1 cellular context compared by ENCODE assay signal in genomic region chr14:53037016-53037415, GRCh38.
TF ChIP-seq lines count a peak whose summit lies in the region.

No MANE protein-coding gene starts in this region.

TF ChIP-seq in GM12878, 131 proteins besides CTCF, POLR2A, EP300 and RAD21 (continued from another document):
- TF ChIP-seq CUX1 (IDR thresholded peaks at IDR 0.05; ENCODE audit: insufficient replicate concordance, low read depth, low read length) (no peak), WRNIP1 (IDR thresholded peaks at IDR 0.05; ENCODE audit: borderline replicate concordance, low read depth, low read length) (no peak), TCF7 (IDR thresholded peaks at IDR 0.05; ENCODE audit: borderline replicate concordance) (no peak), JUNB (IDR thresholded peaks at IDR 0.05) (no peak), FOXM1 (IDR thresholded peaks at IDR 0.05; ENCODE audit: low read depth, low read length) (no peak)
